ENCODE assay signal across 9 cellular contexts in the genomic region with DNA sequence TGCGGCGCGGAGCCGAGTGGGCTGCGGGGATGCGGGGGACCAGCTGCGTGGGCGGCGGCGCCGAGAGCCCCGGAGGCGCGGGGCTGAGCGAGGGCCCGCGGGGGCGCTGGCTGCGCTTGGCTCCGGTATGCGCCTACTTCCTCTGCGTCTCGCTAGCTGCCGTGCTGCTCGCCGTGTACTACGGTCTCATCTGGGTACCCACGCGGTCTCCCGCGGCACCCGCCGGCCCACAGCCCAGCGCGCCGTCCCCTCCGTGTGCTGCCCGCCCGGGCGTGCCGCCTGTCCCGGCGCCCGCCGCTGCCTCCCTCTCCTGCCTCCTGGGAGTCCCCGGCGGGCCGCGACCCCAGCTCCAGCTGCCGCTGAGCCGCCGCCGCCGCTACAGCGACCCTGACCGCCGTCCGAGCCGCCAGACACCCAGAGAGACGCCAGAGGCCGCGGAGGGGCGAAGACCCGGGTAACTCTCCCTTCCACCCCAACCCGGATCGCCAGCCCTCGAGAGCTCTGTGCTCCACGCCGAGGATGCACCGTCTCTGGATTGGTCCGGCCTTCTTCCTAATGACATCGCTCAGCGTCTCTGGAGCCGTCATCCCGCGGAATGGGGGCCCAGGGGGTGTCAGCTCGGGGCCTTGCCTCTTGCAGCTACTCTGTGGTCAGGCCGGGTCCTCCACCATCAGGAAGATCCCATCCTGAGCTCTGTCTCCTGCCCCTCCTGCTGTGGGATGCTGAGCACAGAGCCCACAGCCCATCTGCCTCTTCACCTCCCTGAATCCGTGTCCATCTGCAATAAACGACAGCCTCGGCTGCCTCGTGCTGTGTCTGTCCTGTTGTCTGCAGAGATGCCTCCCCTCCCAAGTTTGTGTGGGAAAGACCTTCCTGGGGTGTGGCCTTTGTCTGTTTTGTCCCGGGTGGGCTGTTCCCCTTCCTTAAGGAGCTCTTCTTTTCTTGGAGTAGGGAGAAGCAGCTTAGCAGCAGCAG. TPM values are rescaled to one million over a fixed set of nuclear protein-coding genes. Genes with fewer than 3 reads are reported as not detected.
DNase-seq lines count a peak whose midpoint lies in the region; ATAC-seq, FAIRE-seq and TF ChIP-seq lines count a peak whose summit lies in the region.
"Had no signal": no experiment of that assay in that cellular context is flagged by ENCODE, and none has a peak within 500 bp of the region (broad histone marks: within the 10 kb centered on the region; RNA-seq: fewer than 3 reads in every experiment).

No MANE protein-coding gene starts in this region.

- ATAC-seq in HG03565 (IDR thresholded peaks at IDR 0.05; ENCODE audit: unreplicated experiment), result peak; percentile 26

- 7 to 33% (median 10%) methylated on average over 41 to 83 of the region's 83 CpGs for whole genome bisulfite sequencing in adipose tissue, 3 donors

- TF ChIP-seq POLR2A in H54 (IDR thresholded peaks at IDR 0.05; ENCODE audit: low read depth, low read length), result no peak

- H3K27me3 ChIP-seq in iPS-20b (ENCODE audit: insufficient read depth, low read length), result peaks cover 15% of the 10 kb centered on the region

- H3K4me1 ChIP-seq in iPS-20b (ENCODE audit: insufficient read depth, low read length), result peaks cover 6% of the 10 kb centered on the region; the same call in 1 of the 2 replicates

- FAIRE-seq in H54 (lab: Jason Lieb, UNC), result no peak
- FAIRE-seq: endometrium had no signal

- peak overlapping the region; percentile 73 for H3K27ac ChIP-seq in adipose tissue (ENCODE audit: low read depth, low read length)
- H3K27ac ChIP-seq in iPS-20b (ENCODE audit: low read length), result no peak overlapping the region

- peak overlapping the region; percentile 68 for H3K4me3 ChIP-seq in iPS-20b (ENCODE audit: low read length)

- H3K9ac ChIP-seq in iPS-20b (ENCODE audit: low read depth, low read length), result no peak overlapping the region; the same call in 1 of the 2 replicates

- no peaks in the 10 kb centered on the region for H3K9me3 ChIP-seq in iPS-20b (ENCODE audit: insufficient read depth, low read depth, low read length)

- DNase-seq in activated CD4-positive, alpha-beta T cell treated with anti-CD3 and anti-CD28 coated beads for 1 hour, result peak; percentile 35
- DNase-seq in activated CD4-positive, alpha-beta T cell treated with anti-CD3 and anti-CD28 coated beads, Interleukin-2, amount 50 U/mL, for 4 hours, result no peak
- peak; percentile 38 for DNase-seq in stimulated activated CD8-positive, alpha-beta memory T cell treated with anti-CD3 and anti-CD28 coated beads, Interleukin-4, amount 100 ng/mL, for 48 hours
- DNase-seq in OCI-M1 (lab: John Stamatoyannopoulos, UW) (no peak), H54 (ENCODE audit: insufficient read length, low spot score) (no peak)

- peaks cover 12% of the 10 kb centered on the region for H3K36me3 ChIP-seq in iPS-20b (ENCODE audit: insufficient read depth, low read depth, low read length)

RNA-seq across cellular contexts. Expression of a gene that starts 0.5 kb away (rescaled TPM):
- 10 to 100 TPM; 13.2 to 25.4 (median 16.1) TPM for polyA plus RNA-seq in adipose tissue

RNA-seq across cellular contexts. Expression of a gene that starts 18.9 kb away (rescaled TPM):
- polyA plus RNA-seq in adipose tissue, result 10 to 100 TPM; 24.6 to 38.3 (median 33.4) TPM

RNA-seq across cellular contexts. Expression of a gene that starts 34.5 kb away (rescaled TPM):
- polyA plus RNA-seq in adipose tissue, result 10 to 100 TPM in 2 of 3 donors, 1 to 10 TPM in 1; 3.6 to 50.5 (median 26.9) TPM

RNA-seq across cellular contexts. Expression of a gene that starts 44.2 kb away (rescaled TPM):
- polyA plus RNA-seq in adipose tissue, result 1 to 10 TPM; 3.1 to 8.6 (median 4.2) TPM

RNA-seq across cellular contexts. Expression of a gene that starts 56.8 kb away (rescaled TPM):
- polyA plus RNA-seq in adipose tissue, result 1 to 10 TPM in 1 of 3 donors, under 1 TPM in 2; 0.44 to 4.2 (median 0.90) TPM

Comparison
In these comparisons a context has a peak if more than half of its experiments do, and no peak if none do; other contexts are left out.
1. DNase-seq: peak in activated CD4-positive, alpha-beta T cell treated with anti-CD3 and anti-CD28 coated beads for 1 hour (single experiment) and stimulated activated CD8-positive, alpha-beta memory T cell treated with anti-CD3 and anti-CD28 coated beads, Interleukin-4, amount 100 ng/mL, for 48 hours (single experiment); none in activated CD4-positive, alpha-beta T cell treated with anti-CD3 and anti-CD28 coated beads, Interleukin-2, amount 50 U/mL, for 4 hours (0 of 2), OCI-M1 (single experiment) and H54 (single experiment).